ENCODE assay signal across 21 cellular contexts in the genomic region with DNA sequence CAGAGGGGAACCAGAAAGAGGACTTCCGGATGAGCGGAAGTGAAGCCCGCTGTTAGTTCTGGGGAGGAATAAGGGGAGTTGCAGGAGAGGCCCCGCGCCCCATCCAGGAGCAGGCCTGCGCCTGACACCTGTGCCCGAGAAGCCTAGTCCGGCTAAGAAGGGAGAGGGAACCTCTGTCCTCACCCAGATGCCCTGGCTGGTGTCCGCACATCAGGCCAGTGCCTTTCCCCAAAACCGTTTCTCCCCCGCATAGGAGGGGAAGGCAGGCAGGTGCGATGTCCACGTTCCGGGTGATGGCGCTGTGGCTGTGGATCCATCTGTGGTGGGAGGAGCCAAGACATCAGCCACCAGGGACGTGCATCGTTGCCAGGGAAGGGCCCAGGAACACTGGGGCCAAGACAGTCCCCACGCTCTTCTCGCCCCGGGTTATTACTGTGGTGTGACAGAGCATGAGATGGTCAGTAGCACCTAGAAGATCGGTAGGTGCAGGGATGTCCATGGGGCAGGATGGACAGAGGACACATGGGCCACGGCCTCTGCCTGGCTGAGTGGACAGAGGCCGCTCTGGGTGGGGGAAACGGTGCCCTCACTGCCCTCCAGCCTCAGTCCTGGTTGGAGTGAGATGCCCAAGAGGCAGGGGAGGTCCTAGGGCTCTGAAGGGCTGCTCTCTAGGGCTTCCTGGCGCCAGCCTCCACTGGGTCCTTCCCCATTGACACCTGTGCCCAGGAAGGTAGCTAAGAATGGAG.
DNase-seq lines count a peak whose midpoint lies in the region; ATAC-seq, FAIRE-seq and TF ChIP-seq lines count a peak whose summit lies in the region.
"Had no signal": no experiment of that assay in that cellular context is flagged by ENCODE, and none has a peak within 500 bp of the region (broad histone marks: within the 10 kb centered on the region; RNA-seq: fewer than 3 reads in every experiment).

No MANE protein-coding gene starts in this region.

- H3K79me1 ChIP-seq in H1 (ENCODE audit: low read depth, low read length) = no peaks in the 10 kb centered on the region

- ATAC-seq in stimulated activated naive CD8-positive, alpha-beta T cell treated with anti-CD3 and anti-CD28 coated beads, Interleukin-15, Interleukin-2, amounts not matched to agents 100 U/mL and 50 U/mL, for 24 hours = no peak
- peak; percentile 13 for ATAC-seq in activated CD8-positive, alpha-beta T cell treated with anti-CD3 and anti-CD28 coated beads, Interleukin-2, amount 10 ng/mL, durations not matched to agents 7 days and 5 days

- 94% methylated on average over 25 of the region's 25 CpGs; no CpG with 5 or more reads in 1 of the 2 experiments for WGBS in H1 (ENCODE audit: extremely low coverage in 1 of 2, insufficient coverage in 1 of 2, insufficient read length in 1 of 2, insufficient replicate concordance in 2 of 2, low coverage in 1 of 2, low lambda C conversion rate in 2 of 2, missing lambda C conversion rate in 1 of 2), 2 experiments

- peak overlapping the region; percentile 6; the same call in 1 of the 2 replicates for H3K18ac ChIP-seq in H1 (ENCODE audit: extremely low read depth, low read length)

- H2BK20ac ChIP-seq in H1 (ENCODE audit: low read length) = no peak overlapping the region

- peaks cover 0 to 3% (median 1%) of the 10 kb centered on the region in 4 experiments; a peak in 3 of 7 replicates for H3K4me1 ChIP-seq in H1 (replicated peaks in 1 of 4; ENCODE audit: control insufficient read depth in 3 of 4, insufficient read depth in 4 of 4, low read length in 3 of 4)
- H3K4me1 ChIP-seq: Caco-2, stomach had no signal

- FAIRE-seq in H1 (lab: Jason Lieb, UNC) = no peak
- FAIRE-seq: colon, kidney, TTC549 had no signal

- no peak overlapping the region for H3K4me2 ChIP-seq in H1 (ENCODE audit: insufficient read depth in 1 of 2, low read depth in 2 of 2, low read length in 2 of 2)

- H3K23me2 ChIP-seq in H1 (ENCODE audit: low read depth, low read length) = peaks cover 19% of the 10 kb centered on the region; the same call in 1 of the 2 replicates

- no peak overlapping the region for H2BK120ac ChIP-seq in H1 (replicated peaks; ENCODE audit: low read depth, low read length)

- H3K14ac ChIP-seq in H1 (ENCODE audit: insufficient read length) = no peak overlapping the region

- no peak overlapping the region for H3K27ac ChIP-seq in H1 (ENCODE audit: low read depth, low read length)
- H3K27ac ChIP-seq: stomach had no signal

- H2BK5ac ChIP-seq in H1 (ENCODE audit: low read depth, low read length) = peak overlapping the region; percentile 44; the same call in 1 of the 2 replicates

- no peak overlapping the region for H3K4me3 ChIP-seq in H1 (ENCODE audit: extremely low read depth in 1 of 4, insufficient read depth in 2 of 4, low read depth in 3 of 4, low read length in 4 of 4)
- H3K4me3 ChIP-seq: stomach, tibial nerve had no signal

- no peaks in the 10 kb centered on the region for H3K9me3 Mint-ChIP-seq in stimulated activated naive CD8-positive, alpha-beta T cell treated with anti-CD3 and anti-CD28 coated beads, Interleukin-15, Interleukin-2, amounts not matched to agents 100 ng/mL and 50 ng/mL, for 24 hours
- no peaks in the 10 kb centered on the region for H3K9me3 Mint-ChIP-seq in activated CD8-positive, alpha-beta T cell treated with anti-CD3 and anti-CD28 coated beads, Interleukin-2, amount 10 ng/mL, durations not matched to agents 7 days and 5 days (ENCODE audit: insufficient read depth)
- H3K9me3 Mint-ChIP-seq: endodermal cell had no signal

- H3K4me1 Mint-ChIP-seq in stimulated activated naive CD8-positive, alpha-beta T cell treated with anti-CD3 and anti-CD28 coated beads, Interleukin-15, Interleukin-2, amounts not matched to agents 100 ng/mL and 50 ng/mL, for 24 hours (ENCODE audit: low read depth) = peaks cover 27% of the 10 kb centered on the region
- peaks cover 7% of the 10 kb centered on the region for H3K4me1 Mint-ChIP-seq in activated CD8-positive, alpha-beta T cell treated with anti-CD3 and anti-CD28 coated beads, Interleukin-2, amount 10 ng/mL, durations not matched to agents 7 days and 5 days (ENCODE audit: low read depth)

- TF ChIP-seq RAD21 in H1 (IDR thresholded peaks at IDR 0.05 in 1 of 2, conservative IDR thresholded peaks at IDR 0.05 in 1 of 2; ENCODE audit: low read depth in 2 of 2, low read length in 2 of 2) = no peak

- 0 out of 2 replicates have a peak overlapping the region, but pooled peaks have one; percentile 27 for H2BK12ac ChIP-seq in H1 (ENCODE audit: low read depth, low read length)

- TF ChIP-seq CTCF in H1 (IDR thresholded peaks at IDR 0.05; ENCODE audit: control extremely low read depth in 1 of 3, insufficient read depth in 1 of 3, low read depth in 1 of 3, low read length in 3 of 3) = no peak

- H4K91ac ChIP-seq in H1 (replicated peaks; ENCODE audit: insufficient read length, low read length) = no peak overlapping the region

- no peaks in the 10 kb centered on the region for H3K36me3 ChIP-seq in H1 (ENCODE audit: control insufficient read depth in 2 of 4, insufficient read depth in 4 of 4, low read length in 3 of 4)

- no peak overlapping the region for H2AFZ ChIP-seq in H1 (ENCODE audit: low read length)

- no peak overlapping the region for H3K4ac ChIP-seq in H1 (replicated peaks; ENCODE audit: insufficient read length, low read depth, low read length)

- no peak overlapping the region for H4K8ac ChIP-seq in H1 (ENCODE audit: extremely low read depth, insufficient read depth, low read length)

- no peaks in the 10 kb centered on the region for H3K9me3 ChIP-seq in H1 (ENCODE audit: insufficient read depth in 2 of 2, low read depth in 1 of 2, low read length in 1 of 2)
- H3K9me3 ChIP-seq: Caco-2, stomach, tibial nerve had no signal

- H4K20me1 ChIP-seq in H1 (replicated peaks in 1 of 2; ENCODE audit: control insufficient read depth in 1 of 2, insufficient read depth in 2 of 2, low read length in 2 of 2) = peaks cover 0 to 2% of the 10 kb centered on the region in 2 experiments

- peak overlapping the region; percentile 61 for H3K27ac Mint-ChIP-seq in stimulated activated naive CD8-positive, alpha-beta T cell treated with anti-CD3 and anti-CD28 coated beads, Interleukin-15, Interleukin-2, amounts not matched to agents 100 ng/mL and 50 ng/mL, for 24 hours
- H3K27ac Mint-ChIP-seq in activated CD8-positive, alpha-beta T cell treated with anti-CD3 and anti-CD28 coated beads, Interleukin-2, amount 10 ng/mL, durations not matched to agents 7 days and 5 days = peak overlapping the region; percentile 52
- H3K27ac Mint-ChIP-seq: endodermal cell had no signal

- H3K4me3 Mint-ChIP-seq in stimulated activated naive CD8-positive, alpha-beta T cell treated with anti-CD3 and anti-CD28 coated beads, Interleukin-15, Interleukin-2, amounts not matched to agents 100 ng/mL and 50 ng/mL, for 24 hours = no peak overlapping the region
- H3K4me3 Mint-ChIP-seq in activated CD8-positive, alpha-beta T cell treated with anti-CD3 and anti-CD28 coated beads, Interleukin-2, amount 10 ng/mL, durations not matched to agents 7 days and 5 days = no peak overlapping the region
- H3K4me3 Mint-ChIP-seq: endodermal cell had no signal

- DNase-seq in stimulated activated naive CD8-positive, alpha-beta T cell treated with anti-CD3 and anti-CD28 coated beads, Interleukin-15, Interleukin-2, amounts not matched to agents 100 U/mL and 50 U/mL, for 24 hours = no peak
- DNase-seq in activated CD8-positive, alpha-beta T cell treated with anti-CD3 and anti-CD28 coated beads, Interleukin-2, amount 10 ng/mL, durations not matched to agents 7 days and 5 days = no peak
- DNase-seq in H1 (ENCODE audit: low read depth in 1 of 2, low spot score in 2 of 2) = no peak
- DNase-seq in NCI-H1105 treated with DMSO at 0.1 percent for 48 hours (lab: John Stamatoyannopoulos, UW) = no peak
- no peak for DNase-seq in nucleus accumbens (lab: John Stamatoyannopoulos, UW)
- DNase-seq in NCI-H345 treated with DMSO at 0.1 percent for 48 hours (lab: John Stamatoyannopoulos, UW; ENCODE audit: unreplicated experiment) = no peak
- DNase-seq: activated naive CD4-positive, alpha-beta T cell; Caco-2; endodermal cell; kidney; NCI-H1092; NCI-H2029 treated with DMSO at 0.1 percent for 48 hours; NCI-H345; retina; SIG-M5; stimulated activated CD4-positive, alpha-beta T cell treated with anti-CD3 and anti-CD28 coated beads, Interleukin-4, amount 100 ng/mL, for 24 hours; stomach had no signal

- H4K5ac ChIP-seq in H1 (ENCODE audit: insufficient read length, low read depth, low read length) = no peak overlapping the region

- H3K23ac ChIP-seq in H1 (ENCODE audit: insufficient read length) = no peak overlapping the region

- no peaks in the 10 kb centered on the region for H3K27me3 Mint-ChIP-seq in stimulated activated naive CD8-positive, alpha-beta T cell treated with anti-CD3 and anti-CD28 coated beads, Interleukin-15, Interleukin-2, amounts not matched to agents 100 ng/mL and 50 ng/mL, for 24 hours
- H3K27me3 Mint-ChIP-seq in activated CD8-positive, alpha-beta T cell treated with anti-CD3 and anti-CD28 coated beads, Interleukin-2, amount 10 ng/mL, durations not matched to agents 7 days and 5 days (ENCODE audit: low read depth) = no peaks in the 10 kb centered on the region

- 0 out of 2 replicates have a peak overlapping the region, but pooled peaks have one; percentile 15 for H2AK5ac ChIP-seq in H1 (ENCODE audit: low read depth, low read length)

- no peak overlapping the region for H3K56ac ChIP-seq in H1 (replicated peaks; ENCODE audit: insufficient read length, low read depth, low read length)

- CTCF ChIA-PET in activated CD8-positive, alpha-beta T cell treated with anti-CD3 and anti-CD28 coated beads, Interleukin-2, amount 10 ng/mL, durations not matched to agents 7 days and 5 days (lab: Charles Lee) = no interaction called here
- CTCF ChIA-PET in H1 (lab: Charles Lee; ENCODE audit: partially characterized antibody) = interaction anchor here (0.9 to 1.2 kb wide), 3 partner anchors 10 to 132 kb away, joined by 3 read pairs; no protein-coding TSS in a partner anchor

- POLR2A ChIA-PET in activated CD8-positive, alpha-beta T cell treated with anti-CD3 and anti-CD28 coated beads, Interleukin-2, amount 10 ng/mL, durations not matched to agents 7 days and 5 days (lab: Charles Lee) = interaction anchor here (0.8 kb wide), 1 partner anchor 38 kb away, joined by 3 read pairs; no protein-coding TSS in a partner anchor
- POLR2A ChIA-PET in H1 (lab: Charles Lee; ENCODE audit: partially characterized antibody) = no interaction called here

- peaks cover 42% of the 10 kb centered on the region for H3K36me3 Mint-ChIP-seq in stimulated activated naive CD8-positive, alpha-beta T cell treated with anti-CD3 and anti-CD28 coated beads, Interleukin-15, Interleukin-2, amounts not matched to agents 100 ng/mL and 50 ng/mL, for 24 hours (ENCODE audit: low read depth)
- H3K36me3 Mint-ChIP-seq in activated CD8-positive, alpha-beta T cell treated with anti-CD3 and anti-CD28 coated beads, Interleukin-2, amount 10 ng/mL, durations not matched to agents 7 days and 5 days (ENCODE audit: low read depth) = peaks cover 39% of the 10 kb centered on the region

- no peak overlapping the region for H3K9ac ChIP-seq in H1 (replicated peaks in 1 of 4; ENCODE audit: extremely low read depth in 1 of 4, low read depth in 3 of 4, low read length in 3 of 4)

- H3K79me2 ChIP-seq in H1 (ENCODE audit: control insufficient read depth in 1 of 2, insufficient read depth in 2 of 2, low read length in 2 of 2) = no peaks in the 10 kb centered on the region

- H2BK15ac ChIP-seq in H1 (ENCODE audit: low read length) = no peak overlapping the region

- TF ChIP-seq POLR2A in H1 (IDR thresholded peaks at IDR 0.05; ENCODE audit: control extremely low read depth in 1 of 2, low read depth in 2 of 2, low read length in 2 of 2) = no peak

- no peaks in the 10 kb centered on the region for H3K27me3 ChIP-seq in H1 (replicated peaks in 1 of 4; ENCODE audit: control insufficient read depth in 3 of 4, extremely low read depth in 1 of 4, insufficient read depth in 3 of 4, low read length in 3 of 4)
- H3K27me3 ChIP-seq: stomach, tibial nerve had no signal

- TF ChIP-seq EP300 in H1 (IDR thresholded peaks at IDR 0.05; ENCODE audit: borderline replicate concordance in 1 of 2, low read depth in 2 of 2, low read length in 2 of 2) = no peak
